ENCODE assay signal across 22 cellular contexts in genomic region chr9:133740891-133741290, GRCh38. TPM values are rescaled to one million over a fixed set of nuclear protein-coding genes. Genes with fewer than 3 reads are reported as not detected.
A peak's percentile ranks its signal among the peaks of the same experiment; 100 is the strongest.
DNase-seq lines count a peak whose midpoint lies in the region; ATAC-seq, FAIRE-seq and TF ChIP-seq lines count a peak whose summit lies in the region.
"Had no signal": no experiment of that assay in that cellular context is flagged by ENCODE, and none has a peak within 500 bp of the region (broad histone marks: within the 10 kb centered on the region; RNA-seq: fewer than 3 reads in every experiment).

No MANE protein-coding gene starts in this region.

- H3K4me3 Mint-ChIP-seq in neural crest cell: no peak overlapping the region
- no peak overlapping the region for H3K4me3 Mint-ChIP-seq in CD4-positive, alpha-beta T cell
- H3K4me3 Mint-ChIP-seq: CD8-positive, alpha-beta memory T cell had no signal

- peaks cover 4% of the 10 kb centered on the region for H3K4me1 Mint-ChIP-seq in neural crest cell
- peaks cover 9% of the 10 kb centered on the region for H3K4me1 Mint-ChIP-seq in CD4-positive, alpha-beta T cell (ENCODE audit: low read depth)

- peak overlapping the region; percentile 97 for H3K27ac ChIP-seq in HepG2 (ENCODE audit: extremely low read length, insufficient read depth, low read length)
- H3K27ac ChIP-seq in upper lobe of right lung: no peak overlapping the region
- H3K27ac ChIP-seq in CD4-positive, alpha-beta T cell (ENCODE audit: low read depth, low read length): no peak overlapping the region
- H3K27ac ChIP-seq: BLaER1 treated with 17β-estradiol and CSF1 and Interleukin-3, amounts not matched to agents 10 nM and 100 nM had no signal

- no peaks in the 10 kb centered on the region for H4K20me1 ChIP-seq in HepG2 (ENCODE audit: insufficient read depth, low read length)

- H3K9me3 Mint-ChIP-seq in neural crest cell: peaks cover 3% of the 10 kb centered on the region
- H3K9me3 Mint-ChIP-seq in CD4-positive, alpha-beta T cell: no peaks in the 10 kb centered on the region
- H3K9me3 Mint-ChIP-seq: CD8-positive, alpha-beta memory T cell had no signal

- peaks cover 5% of the 10 kb centered on the region for H3K79me2 ChIP-seq in HepG2 (ENCODE audit: insufficient read depth, low read length)

- in situ Hi-C loops in HepG2 (cut with HindIII; ENCODE audit: extremely low pct_ligation_motif_present, low pct_unique_long_range_greater_than_20kb): loop anchor here (25.0 kb wide), 1 partner anchor 204 kb away; the partner anchor contains the start of gene ADAMTSL2

- peak overlapping the region; percentile 62 for H3K27ac Mint-ChIP-seq in neural crest cell (ENCODE audit: unreplicated experiment)
- no peak overlapping the region for H3K27ac Mint-ChIP-seq in CD4-positive, alpha-beta T cell

- no peak for TF ChIP-seq POLR2A in HepG2 (IDR thresholded peaks at IDR 0.05; ENCODE audit: insufficient read depth in 1 of 2, low read depth in 2 of 2, low read length in 2 of 2)

- POLR2A ChIA-PET in HepG2 (lab: Yijun Ruan, JAX): interaction anchor here (1.8 to 6.2 kb wide), 3 partner anchors 16 to 27 kb away, joined by 7 to 156 read pairs (median 9); no protein-coding TSS in a partner anchor
- POLR2A ChIA-PET in CD4-positive, alpha-beta T cell (lab: Charles Lee): no interaction called here

- TF ChIP-seq RAD21 in HepG2 (CRISPR knock-in tag; IDR thresholded peaks at IDR 0.05): no peak

- H3K4me1 ChIP-seq in HepG2 (ENCODE audit: insufficient read depth, low read length) (peaks cover 81% of the 10 kb centered on the region), upper lobe of right lung (peaks cover 13% of the 10 kb centered on the region)

- no peak overlapping the region for H3K9ac ChIP-seq in HepG2 (ENCODE audit: insufficient read depth, low read depth, low read length)
- H3K9ac ChIP-seq: BLaER1 treated with 17β-estradiol and CSF1 and Interleukin-3, amounts not matched to agents 10 nM and 100 nM had no signal

- intact Hi-C loops in HepG2 (cut with micrococcal nuclease; ENCODE audit: unreplicated experiment): no loop called here
- intact Hi-C loops in upper lobe of right lung (cut with DNase I): no loop called here
- intact Hi-C loops in CD4-positive, alpha-beta T cell (cut with DNase I, micrococcal nuclease): no loop called here

- no peak overlapping the region for H2AFZ ChIP-seq in HepG2 (ENCODE audit: low read length)

- no peak overlapping the region for H3K4me2 ChIP-seq in HepG2 (ENCODE audit: low read depth, low read length)

- no peak for FAIRE-seq in HepG2 (lab: Jason Lieb, UNC)
- FAIRE-seq: GM19239 had no signal

- DNase-seq in activated effector memory CD4-positive, alpha-beta T cell treated with anti-CD3 and anti-CD28 coated beads, Interleukin-2, amount 50 U/mL, for 16 hours: peak; percentile 21
- no peak for DNase-seq in activated effector memory CD4-positive, alpha-beta T cell treated with Interleukin-2 at 50 U/mL for 16 hours
- DNase-seq in HepG2 (ENCODE audit: low spot score) (no peak), neural crest cell (ENCODE audit: low read depth, low spot score) (no peak), upper lobe of right lung (peak; percentile 52)
- DNase-seq in stimulated activated naive CD4-positive, alpha-beta T cell treated with Interleukin-2 at 50 U/mL for 16 hours (lab: John Stamatoyannopoulos, UW): no peak
- no peak for DNase-seq in CD4-positive, alpha-beta T cell
- DNase-seq: 8988T; Calu3; CD8-positive, alpha-beta memory T cell; GF-D8; Kasumi-1; NCI-H1694; NCI-H2081; NCI-H2171 treated with DMSO at 0.1 percent for 48 hours; NCI-H446; NCI-H526 treated with DMSO at 0.1 percent for 48 hours; SHP77 treated with DMSO at 0.1 percent for 48 hours had no signal

- H3K27me3 ChIP-seq in HepG2 (ENCODE audit: control insufficient read depth in 1 of 2, insufficient read depth in 2 of 2, low read length in 2 of 2) (no peaks in the 10 kb centered on the region), upper lobe of right lung (no peaks in the 10 kb centered on the region)
- no peaks in the 10 kb centered on the region for H3K27me3 ChIP-seq in CD4-positive, alpha-beta T cell (ENCODE audit: control insufficient read depth, insufficient read depth, low read length)

- H3K36me3 ChIP-seq in HepG2 (replicated peaks in 1 of 2; ENCODE audit: control insufficient read depth in 1 of 2, insufficient read depth in 2 of 2, low read length in 2 of 2) (no peaks in the 10 kb centered on the region), upper lobe of right lung (no peaks in the 10 kb centered on the region)
- H3K36me3 ChIP-seq: BLaER1 treated with 17β-estradiol and CSF1 and Interleukin-3, amounts not matched to agents 10 nM and 100 nM had no signal

- TF ChIP-seq EP300 in HepG2 (IDR thresholded peaks at IDR 0.05; ENCODE audit: low read depth in 2 of 2, low read length in 2 of 2) (no peak), HepG2 (CRISPR knock-in tag; IDR thresholded peaks at IDR 0.05; ENCODE audit: borderline replicate concordance) (no peak)

- H3K27me3 Mint-ChIP-seq in neural crest cell (ENCODE audit: low read depth): peaks cover 3% of the 10 kb centered on the region
- no peaks in the 10 kb centered on the region for H3K27me3 Mint-ChIP-seq in CD4-positive, alpha-beta T cell

- CTCF ChIA-PET in HepG2 (lab: Yijun Ruan, JAX; ENCODE audit: low intra/inter-chr PET ratio, low total read pairs): no interaction called here
- CTCF ChIA-PET in CD4-positive, alpha-beta T cell (lab: Charles Lee): no interaction called here

- no peaks in the 10 kb centered on the region for H3K36me3 Mint-ChIP-seq in neural crest cell (ENCODE audit: low read depth)
- no peaks in the 10 kb centered on the region for H3K36me3 Mint-ChIP-seq in CD4-positive, alpha-beta T cell (ENCODE audit: low read depth)
- H3K36me3 Mint-ChIP-seq: CD8-positive, alpha-beta memory T cell had no signal

- no TSS peak for BruUV-seq in HepG2 (replicated peaks; lab: Mats Ljungman, UMichigan)

- no peak for TF ChIP-seq CTCF in HepG2 (CRISPR knock-in tag; IDR thresholded peaks at IDR 0.05)
- TF ChIP-seq CTCF in neural crest cell (conservative IDR thresholded peaks at IDR 0.05): no peak
- TF ChIP-seq CTCF in upper lobe of right lung (IDR thresholded peaks at IDR 0.05): no peak
- no peak for TF ChIP-seq CTCF in CD4-positive, alpha-beta T cell (IDR thresholded peaks at IDR 0.05)

- WGBS in HepG2 (ENCODE audit: low lambda C conversion rate): 90% methylated on average over 6 of the region's 8 CpGs

- no peaks in the 10 kb centered on the region for H3K9me3 ChIP-seq in HepG2 (ENCODE audit: low read length)
- no peaks in the 10 kb centered on the region for H3K9me3 ChIP-seq in upper lobe of right lung
- H3K9me3 ChIP-seq in CD4-positive, alpha-beta T cell (ENCODE audit: control insufficient read depth, low read length): no peaks in the 10 kb centered on the region

- no peak for ATAC-seq in HepG2
- no peak for ATAC-seq in upper lobe of right lung
- ATAC-seq in HG03439 (IDR thresholded peaks at IDR 0.05; ENCODE audit: unreplicated experiment): no peak
- no peak for ATAC-seq in CD4-positive, alpha-beta T cell (ENCODE audit: poor library complexity)

- H3K4me3 ChIP-seq in HepG2 (replicated peaks in 1 of 3; ENCODE audit: insufficient read depth in 1 of 3, low read depth in 2 of 3, low read length in 3 of 3) (no peak overlapping the region), upper lobe of right lung (no peak overlapping the region)
- H3K4me3 ChIP-seq: BLaER1 treated with 17β-estradiol and CSF1 and Interleukin-3, amounts not matched to agents 10 nM and 100 nM had no signal

TF ChIP-seq in HepG2, 621 proteins besides CTCF, POLR2A, EP300 and RAD21:
- TF ChIP-seq SP5 (CRISPR knock-in tag; IDR thresholded peaks at IDR 0.05; ENCODE audit: borderline replicate concordance, low read depth) (no peak), ZNF350 (CRISPR knock-in tag; IDR thresholded peaks at IDR 0.05; ENCODE audit: borderline replicate concordance, low read depth) (0 out of 2 replicates have a peak, but pooled peaks have one; percentile 31)

RNA-seq across cellular contexts. Expression of gene SARDH, which starts 2.7 kb away (rescaled TPM):
- 32.5 and 34.9 TPM in 2 replicates for total RNA-seq in HepG2 (2016; rRNA removed; fragmentation: Illumina TruSeq; extraction: Trizol)
- total RNA-seq in HepG2 (2016; cell fraction: cytosol; rRNA removed; fragmentation: Illumina TruSeq; extraction: Trizol; ENCODE audit: low read depth): 5.5 and 6.4 TPM in 2 replicates
- 25.6 and 34.1 TPM in 2 replicates for total RNA-seq in HepG2 (2016; cell fraction: insoluble cytoplasmic fraction; rRNA removed; fragmentation: Illumina TruSeq; extraction: Trizol)
- total RNA-seq in HepG2 (2016; cell fraction: membrane; rRNA removed; fragmentation: Illumina TruSeq; extraction: Trizol): 13.0 TPM in 2 replicates
- total RNA-seq in HepG2 (2016; cell fraction: nucleus; rRNA removed; fragmentation: Illumina TruSeq; extraction: Trizol): 26.8 and 31.9 TPM in 2 replicates
- 11.6 and 15.6 TPM in 2 replicates for polyA plus RNA-seq in HepG2 (2011; rRNA removed)
- polyA plus RNA-seq in HepG2 (2011; cell fraction: cytosol; rRNA removed): 6.1 and 10.1 TPM in 2 replicates
- 107 and 130 TPM in 2 replicates for polyA plus RNA-seq in HepG2 (2011; cell fraction: nucleus; rRNA removed)
- 20.2 and 23.9 TPM in 2 replicates for polyA plus RNA-seq in HepG2 (2012)
- 4.0 and 4.1 TPM in 2 replicates for polyA plus RNA-seq in HepG2 (2016; cell fraction: cytosol; fragmentation: Illumina TruSeq; extraction: Trizol; ENCODE audit: low read depth)
- 23.4 and 31.6 TPM in 2 replicates for polyA plus RNA-seq in HepG2 (2016; cell fraction: insoluble cytoplasmic fraction; fragmentation: Illumina TruSeq; extraction: Trizol; ENCODE audit: low read depth)
- polyA plus RNA-seq in HepG2 (2016; cell fraction: membrane; fragmentation: Illumina TruSeq; extraction: Trizol; ENCODE audit: low read depth): 7.8 and 8.3 TPM in 2 replicates
- 46.0 and 50.9 TPM in 2 replicates for polyA plus RNA-seq in HepG2 (2016; cell fraction: nucleus; fragmentation: Illumina TruSeq; extraction: Trizol; ENCODE audit: insufficient read depth, low read depth)
- 55.5 TPM in 1 of 2 replicates, not detected in the other for polyA minus RNA-seq in HepG2 (2011; rRNA and poly(A)+ RNA removed; ENCODE audit: low replicate concordance)
- polyA minus RNA-seq in HepG2 (2011; cell fraction: cytosol; rRNA and poly(A)+ RNA removed): 17.1 and 19.0 TPM in 2 replicates
- polyA minus RNA-seq in HepG2 (2011; cell fraction: nucleus; rRNA and poly(A)+ RNA removed): 35.9 and 37.7 TPM in 2 replicates
- total RNA-seq in neural crest cell: 4.5 and 4.6 TPM in 2 replicates
- 6.8 TPM for total RNA-seq in upper lobe of right lung
- 10 to 100 TPM; 17.7 to 18.5 TPM for total RNA-seq in CD4-positive, alpha-beta T cell
- total RNA-seq: Calu3, MCF 10A had no signal

Comparison
In these comparisons a context has a peak if more than half of its experiments do, and no peak if none do; other contexts are left out.
1. DNase-seq: peak in activated effector memory CD4-positive, alpha-beta T cell treated with anti-CD3 and anti-CD28 coated beads, Interleukin-2, amount 50 U/mL, for 16 hours (single experiment) and upper lobe of right lung (single experiment); none in activated effector memory CD4-positive, alpha-beta T cell treated with Interleukin-2 at 50 U/mL for 16 hours (single experiment), HepG2 (single experiment), neural crest cell (single experiment), stimulated activated naive CD4-positive, alpha-beta T cell treated with Interleukin-2 at 50 U/mL for 16 hours (single experiment) and CD4-positive, alpha-beta T cell (0 of 10).